23 cellular contexts compared by ENCODE assay signal in genomic region chr7:30351274-30351673, GRCh38.
A peak's percentile ranks its signal among the peaks of the same experiment; 100 is the strongest.
DNase-seq lines count a peak whose midpoint lies in the region; ATAC-seq and TF ChIP-seq lines count a peak whose summit lies in the region.
"Had no signal": no experiment of that assay in that cellular context is flagged by ENCODE, and none has a peak within 500 bp of the region (broad histone marks: within the 10 kb centered on the region; RNA-seq: fewer than 3 reads in every experiment).

No MANE protein-coding gene starts in this region.

- H3K27me3 Mint-ChIP-seq in natural killer cell (ENCODE audit: low read depth in 2 of 2) (no peaks in the 10 kb centered on the region), Caco-2 (ENCODE audit: insufficient read depth, unreplicated experiment) (no peaks in the 10 kb centered on the region)
- no peaks in the 10 kb centered on the region for H3K27me3 Mint-ChIP-seq in natural killer cell treated with Interleukin-12 subunit alpha and Interleukin-12 subunit beta and Interleukin-15 and Interleukin-18, amount 100 ng/mL, for 72 hours
- H3K27me3 Mint-ChIP-seq: activated CD4-positive, alpha-beta T cell treated with anti-CD3 and anti-CD28 coated beads, Interleukin-2, amount 10 ng/mL, durations not matched to agents 7 days and 5 days had no signal

- H3K27ac ChIP-seq in foreskin keratinocyte = peak overlapping the region; percentile 7
- H3K27ac ChIP-seq: hepatocyte, parathyroid adenoma had no signal

- H3K27ac Mint-ChIP-seq in natural killer cell (peak overlapping the region; percentile 72 to 96), Caco-2 (ENCODE audit: unreplicated experiment) (no peak overlapping the region)
- peak overlapping the region in 1 of 2 donors; percentile 63 for H3K27ac Mint-ChIP-seq in natural killer cell treated with Interleukin-12 subunit alpha and Interleukin-12 subunit beta and Interleukin-15 and Interleukin-18, amount 100 ng/mL, for 72 hours
- H3K27ac Mint-ChIP-seq: activated CD4-positive, alpha-beta T cell treated with anti-CD3 and anti-CD28 coated beads, Interleukin-2, amount 10 ng/mL, durations not matched to agents 7 days and 5 days had no signal

- ATAC-seq in natural killer cell (no peak), foreskin keratinocyte (no peak), HG03039 (IDR thresholded peaks at IDR 0.05; ENCODE audit: unreplicated experiment) (no peak)
- ATAC-seq in natural killer cell treated with Interleukin-12 subunit alpha and Interleukin-12 subunit beta and Interleukin-15 and Interleukin-18, amount 100 ng/mL, for 72 hours = no peak
- ATAC-seq: GM12878; stimulated activated naive CD8-positive, alpha-beta T cell treated with anti-CD3 and anti-CD28 coated beads, Interleukin-15, Interleukin-2, amounts not matched to agents 100 U/mL and 50 U/mL, for 24 hours had no signal

- H3K27me3 ChIP-seq in foreskin keratinocyte = no peaks in the 10 kb centered on the region
- no peaks in the 10 kb centered on the region for H3K27me3 ChIP-seq in Caco-2 (replicated peaks; ENCODE audit: control insufficient read depth, insufficient read depth, low read length)
- H3K27me3 ChIP-seq: BLaER1 treated with 17β-estradiol and CSF1 and Interleukin-3, amounts not matched to agents 10 nM and 100 nM; breast epithelium; hepatocyte had no signal

- DNase-seq in natural killer cell (no peak), OCI-M1 (lab: John Stamatoyannopoulos, UW) (peak; percentile 90), foreskin keratinocyte (no peak), Caco-2 (no peak), GM10266 (ENCODE audit: extremely low spot score) (no peak), NCI-H146 (lab: John Stamatoyannopoulos, UW) (no peak)
- DNase-seq in natural killer cell treated with Interleukin-12 subunit alpha and Interleukin-12 subunit beta and Interleukin-15 and Interleukin-18, amount 100 ng/mL, for 72 hours (ENCODE audit: low spot score) = no peak
- DNase-seq: activated CD4-positive, alpha-beta T cell treated with anti-CD3 and anti-CD28 coated beads, Interleukin-2, amount 10 ng/mL, durations not matched to agents 7 days and 5 days; activated CD8-positive, alpha-beta memory T cell treated with anti-CD3 and anti-CD28 coated beads, Interleukin-2, amount 50 U/mL, for 4 hours; activated effector memory CD4-positive, alpha-beta T cell treated with anti-CD3 and anti-CD28 coated beads, Interleukin-2, amount 50 U/mL, for 16 hours; DMS 273 treated with DMSO at 0.1 percent for 48 hours; islet precursor cell; KBM-7; mammary epithelial cell; stimulated activated CD4-positive, alpha-beta T cell treated with anti-CD3 and anti-CD28 coated beads, Interleukin-1b, Interleukin-23, amount 100 ng/mL, for 48 hours; stimulated activated naive CD8-positive, alpha-beta T cell treated with anti-CD3 and anti-CD28 coated beads, Interleukin-15, Interleukin-2, amounts not matched to agents 100 U/mL and 50 U/mL, for 24 hours; trophoblast cell had no signal

- intact Hi-C loops in natural killer cell (cut with micrococcal nuclease) (no loop called here), Caco-2 (cut with micrococcal nuclease; ENCODE audit: unreplicated experiment) (no loop called here)

- H3K9me3 Mint-ChIP-seq in natural killer cell (no peaks in the 10 kb centered on the region), Caco-2 (ENCODE audit: unreplicated experiment) (no peaks in the 10 kb centered on the region)
- no peaks in the 10 kb centered on the region for H3K9me3 Mint-ChIP-seq in natural killer cell treated with Interleukin-12 subunit alpha and Interleukin-12 subunit beta and Interleukin-15 and Interleukin-18, amount 100 ng/mL, for 72 hours
- H3K9me3 Mint-ChIP-seq: activated CD4-positive, alpha-beta T cell treated with anti-CD3 and anti-CD28 coated beads, Interleukin-2, amount 10 ng/mL, durations not matched to agents 7 days and 5 days had no signal

- CTCF ChIA-PET in Caco-2 (lab: Charles Lee) = no interaction called here

- H3K36me3 ChIP-seq in Caco-2 (ENCODE audit: control insufficient read depth, insufficient read depth, low read length) = no peaks in the 10 kb centered on the region
- H3K36me3 ChIP-seq: breast epithelium had no signal

- no peak for TF ChIP-seq CTCF in natural killer cell (IDR thresholded peaks at IDR 0.05)
- TF ChIP-seq CTCF in foreskin keratinocyte (conservative IDR thresholded peaks at IDR 0.05) = no peak
- TF ChIP-seq CTCF in Caco-2 (IDR thresholded peaks at IDR 0.05; ENCODE audit: insufficient read depth in 1 of 2, low read depth in 1 of 2, low read length in 1 of 2, severe bottlenecking in 1 of 2, unreplicated experiment in 1 of 2) = no peak
- TF ChIP-seq CTCF in GM10266 (IDR thresholded peaks at IDR 0.05; ENCODE audit: control insufficient read depth, insufficient read depth, low read depth, missing control alignments) = no peak

- no peak overlapping the region for H3K4me3 Mint-ChIP-seq in natural killer cell
- no peak overlapping the region for H3K4me3 Mint-ChIP-seq in natural killer cell treated with Interleukin-12 subunit alpha and Interleukin-12 subunit beta and Interleukin-15 and Interleukin-18, amount 100 ng/mL, for 72 hours
- H3K4me3 Mint-ChIP-seq in Caco-2 (ENCODE audit: unreplicated experiment) = no peak overlapping the region
- H3K4me3 Mint-ChIP-seq: activated CD4-positive, alpha-beta T cell treated with anti-CD3 and anti-CD28 coated beads, Interleukin-2, amount 10 ng/mL, durations not matched to agents 7 days and 5 days had no signal

- no peak overlapping the region for H3K4me3 ChIP-seq in Caco-2 (ENCODE audit: low read depth, low read length)
- H3K4me3 ChIP-seq: breast epithelium, GM12878, hepatocyte had no signal

- no TSS peak for BruUV-seq in Caco-2 (replicated peaks; lab: Mats Ljungman, UMichigan)

- POLR2A ChIA-PET in Caco-2 (lab: Charles Lee) = no interaction called here

- H3K4me1 Mint-ChIP-seq in natural killer cell (peaks cover 45 to 54% of the 10 kb centered on the region in 2 donors), Caco-2 (ENCODE audit: low read depth, unreplicated experiment) (peaks cover 6% of the 10 kb centered on the region)
- peaks cover 35 to 37% of the 10 kb centered on the region in 2 donors for H3K4me1 Mint-ChIP-seq in natural killer cell treated with Interleukin-12 subunit alpha and Interleukin-12 subunit beta and Interleukin-15 and Interleukin-18, amount 100 ng/mL, for 72 hours (ENCODE audit: low read depth in 2 of 2)

- H3K4me1 ChIP-seq in foreskin keratinocyte = peaks cover 23% of the 10 kb centered on the region
- H3K4me1 ChIP-seq in Caco-2 = no peaks in the 10 kb centered on the region

- no peaks in the 10 kb centered on the region for H3K36me3 Mint-ChIP-seq in natural killer cell
- H3K36me3 Mint-ChIP-seq in natural killer cell treated with Interleukin-12 subunit alpha and Interleukin-12 subunit beta and Interleukin-15 and Interleukin-18, amount 100 ng/mL, for 72 hours = no peaks in the 10 kb centered on the region
- H3K36me3 Mint-ChIP-seq in Caco-2 (ENCODE audit: insufficient read depth, unreplicated experiment) = no peaks in the 10 kb centered on the region

- H3K9me3 ChIP-seq in Caco-2 = no peaks in the 10 kb centered on the region
- H3K9me3 ChIP-seq: breast epithelium had no signal
